24 cellular contexts compared by ENCODE assay signal in the genomic region with DNA sequence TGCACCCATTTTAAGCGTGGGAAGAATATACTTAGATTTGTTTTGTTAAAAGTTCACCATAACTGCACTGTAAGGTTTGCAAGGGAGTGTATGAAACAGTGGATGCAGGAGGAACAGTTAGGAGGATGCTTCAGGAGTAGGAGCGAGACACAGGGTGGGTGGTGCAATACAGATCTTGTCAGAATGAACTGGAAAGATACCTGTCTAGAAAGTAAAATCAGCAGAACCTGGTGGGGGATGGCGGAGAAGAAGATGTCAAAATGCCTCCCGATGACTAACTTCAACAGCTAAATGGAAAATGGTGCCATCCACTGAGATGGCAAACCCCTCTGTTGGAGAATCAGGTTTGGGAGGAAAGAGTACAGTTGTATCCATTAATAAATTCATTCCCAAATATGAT.
"Had no signal": no experiment of that assay in that cellular context is flagged by ENCODE, and none has a peak within 500 bp of the region (broad histone marks: within the 10 kb centered on the region; RNA-seq: fewer than 3 reads in every experiment).

No MANE protein-coding gene starts in this region.

- H3K9ac ChIP-seq: parathyroid adenoma had no signal

- H3K4me1 ChIP-seq: adrenal gland, esophagus squamous epithelium, left lung, right atrium auricular region, uterus had no signal

- H3K9me3 Mint-ChIP-seq: activated CD4-positive, alpha-beta memory T cell treated with anti-CD3 and anti-CD28 coated beads, Interleukin-2, amount 10 ng/mL, durations not matched to agents 7 days and 5 days; activated CD4-positive, alpha-beta T cell treated with anti-CD3 and anti-CD28 coated beads, Interleukin-2, amount 10 ng/mL, durations not matched to agents 24 days and 14 days; activated naive CD4-positive, alpha-beta T cell treated with anti-CD3 and anti-CD28 coated beads, Interleukin-2, amount 50 U/mL, for 72 hours; dendritic cell treated with granulocyte-macrophage colony-stimulating factor and Interleukin-4, amounts not matched to agents 40 ng/mL and 50 ng/mL, for 4 days; naive thymus-derived CD4-positive, alpha-beta T cell; neural crest cell; type B pancreatic cell had no signal

- H2AFZ ChIP-seq: parathyroid adenoma had no signal

- H3K4me3 ChIP-seq: adrenal gland, esophagus squamous epithelium, left lung, psoas muscle, right atrium auricular region, uterus had no signal

- ATAC-seq: activated naive CD4-positive, alpha-beta T cell treated with anti-CD3 and anti-CD28 coated beads, Interleukin-2, amount 50 U/mL, for 72 hours; left lung; naive thymus-derived CD4-positive, alpha-beta T cell; psoas muscle had no signal

- H3K4me1 Mint-ChIP-seq: activated CD4-positive, alpha-beta memory T cell treated with anti-CD3 and anti-CD28 coated beads, Interleukin-2, amount 10 ng/mL, durations not matched to agents 7 days and 5 days; activated CD4-positive, alpha-beta T cell treated with anti-CD3 and anti-CD28 coated beads, Interleukin-2, amount 10 ng/mL, durations not matched to agents 24 days and 14 days; neural crest cell had no signal

- H3K27me3 Mint-ChIP-seq: activated CD4-positive, alpha-beta memory T cell treated with anti-CD3 and anti-CD28 coated beads, Interleukin-2, amount 10 ng/mL, durations not matched to agents 7 days and 5 days; activated CD4-positive, alpha-beta T cell treated with anti-CD3 and anti-CD28 coated beads, Interleukin-2, amount 10 ng/mL, durations not matched to agents 24 days and 14 days; dendritic cell treated with granulocyte-macrophage colony-stimulating factor and Interleukin-4, amounts not matched to agents 40 ng/mL and 50 ng/mL, for 4 days; naive thymus-derived CD4-positive, alpha-beta T cell; type B pancreatic cell had no signal

- DNase-seq: activated CD4-positive, alpha-beta memory T cell treated with anti-CD3 and anti-CD28 coated beads, Interleukin-2, amount 10 ng/mL, durations not matched to agents 7 days and 5 days; activated CD4-positive, alpha-beta T cell treated with anti-CD3 and anti-CD28 coated beads, Interleukin-2, amount 10 ng/mL, durations not matched to agents 24 days and 14 days; activated CD4-positive, CD25-positive, alpha-beta regulatory T cell treated with anti-CD3 and anti-CD28 coated beads, Interleukin-2, amount 50 U/mL, for 72 hours; activated CD8-positive, alpha-beta memory T cell treated with anti-CD3 and anti-CD28 coated beads, Interleukin-2, amount 50 U/mL, for 48 hours; activated naive CD4-positive, alpha-beta T cell; activated T-cell treated with anti-CD3 and anti-CD28 coated beads, Interleukin-2, amount 50 U/mL, for 48 hours; adrenal gland; central memory CD4-positive, alpha-beta T cell; effector CD4-positive, alpha-beta T cell; esophagus squamous epithelium; foreskin melanocyte; left lung; naive thymus-derived CD4-positive, alpha-beta T cell; psoas muscle; stimulated activated naive CD4-positive, alpha-beta T cell treated with Interleukin-2 at 50 U/mL for 16 hours; T-helper 2 cell; uterus had no signal

- H3K27ac Mint-ChIP-seq: activated CD4-positive, alpha-beta memory T cell treated with anti-CD3 and anti-CD28 coated beads, Interleukin-2, amount 10 ng/mL, durations not matched to agents 7 days and 5 days; activated CD4-positive, alpha-beta T cell treated with anti-CD3 and anti-CD28 coated beads, Interleukin-2, amount 10 ng/mL, durations not matched to agents 24 days and 14 days; dendritic cell treated with granulocyte-macrophage colony-stimulating factor and Interleukin-4, amounts not matched to agents 40 ng/mL and 50 ng/mL, for 4 days; type B pancreatic cell had no signal

- H3K27ac ChIP-seq: adrenal gland, epithelial cell of prostate, esophagus squamous epithelium, left lung, parathyroid adenoma, psoas muscle, right atrium auricular region, uterus had no signal

- H3K4me3 Mint-ChIP-seq: activated CD4-positive, alpha-beta memory T cell treated with anti-CD3 and anti-CD28 coated beads, Interleukin-2, amount 10 ng/mL, durations not matched to agents 7 days and 5 days; activated CD4-positive, alpha-beta T cell treated with anti-CD3 and anti-CD28 coated beads, Interleukin-2, amount 10 ng/mL, durations not matched to agents 24 days and 14 days; dendritic cell treated with granulocyte-macrophage colony-stimulating factor and Interleukin-4, amounts not matched to agents 40 ng/mL and 50 ng/mL, for 4 days; naive thymus-derived CD4-positive, alpha-beta T cell; neural crest cell; type B pancreatic cell had no signal

- H3K9me3 ChIP-seq: adrenal gland, esophagus squamous epithelium, left lung, psoas muscle, right atrium auricular region, uterus had no signal

- H3K79me2 ChIP-seq: parathyroid adenoma had no signal

- H3K27me3 ChIP-seq: adrenal gland, esophagus squamous epithelium, left lung, right atrium auricular region, uterus had no signal

- H3K36me3 ChIP-seq: uterus had no signal
